In genomic region chr3:142031575-142031974, GRCh38 we compare ENCODE assay signal across 19 cellular contexts.
DNase-seq lines count a peak whose midpoint lies in the region; ATAC-seq and TF ChIP-seq lines count a peak whose summit lies in the region.
"Had no signal": no experiment of that assay in that cellular context is flagged by ENCODE, and none has a peak within 500 bp of the region (broad histone marks: within the 10 kb centered on the region; RNA-seq: fewer than 3 reads in every experiment).

No MANE protein-coding gene starts in this region.

- H3K9me3 ChIP-seq in DOHH2 (ENCODE audit: control insufficient read depth, insufficient read depth, low read length) (no peaks in the 10 kb centered on the region), OCI-LY1 (ENCODE audit: low read length) (peaks cover 7% of the 10 kb centered on the region; the same call in 1 of the 2 replicates)
- H3K9me3 ChIP-seq: A549; BE2C; BLaER1 treated with 17β-estradiol and CSF1 and Interleukin-3, amounts not matched to agents 10 nM and 100 nM had no signal

- peak overlapping the region in 2 of 3 experiments; percentile 9 to 31 for H3K4me3 Mint-ChIP-seq in nephron
- H3K4me3 Mint-ChIP-seq: CD14-positive monocyte; CD4-positive, alpha-beta T cell; CD8-positive, alpha-beta memory T cell; GM23338; H9 had no signal

- H3K9me2 ChIP-seq in DOHH2 (replicated peaks; ENCODE audit: control insufficient read depth, low read length) (no peaks in the 10 kb centered on the region), OCI-LY1 (ENCODE audit: low read depth, low read length) (no peaks in the 10 kb centered on the region)

- H3K36me3 ChIP-seq in DOHH2 (ENCODE audit: control insufficient read depth, low read length) (peaks cover 4% of the 10 kb centered on the region), OCI-LY1 (ENCODE audit: insufficient read depth, low read length) (peaks cover 17% of the 10 kb centered on the region)
- H3K36me3 ChIP-seq: BE2C; BLaER1 treated with 17β-estradiol and CSF1 and Interleukin-3, amounts not matched to agents 10 nM and 100 nM had no signal

- no peaks in the 10 kb centered on the region for H3K27me3 ChIP-seq in DOHH2 (ENCODE audit: control insufficient read depth, low read length)
- no peaks in the 10 kb centered on the region for H3K27me3 ChIP-seq in OCI-LY1 (ENCODE audit: insufficient read depth, low read length)
- H3K27me3 ChIP-seq: BE2C; BLaER1 treated with 17β-estradiol and CSF1 and Interleukin-3, amounts not matched to agents 10 nM and 100 nM had no signal

- H4K20me1 ChIP-seq in DOHH2 (ENCODE audit: control insufficient read depth, insufficient read depth, low read depth, low read length) = no peaks in the 10 kb centered on the region
- H4K20me1 ChIP-seq in OCI-LY1 (ENCODE audit: insufficient read depth, low read length) = no peaks in the 10 kb centered on the region
- H4K20me1 ChIP-seq: BLaER1 treated with 17β-estradiol and CSF1 and Interleukin-3, amounts not matched to agents 10 nM and 100 nM had no signal

- no peak for ATAC-seq in HG03565 (IDR thresholded peaks at IDR 0.05; ENCODE audit: unreplicated experiment)
- ATAC-seq: A549, GM23338, HCT116 had no signal

- H3K4me1 ChIP-seq in DOHH2 (ENCODE audit: control insufficient read depth, low read length) = peaks cover 38% of the 10 kb centered on the region
- peaks cover 23% of the 10 kb centered on the region for H3K4me1 ChIP-seq in OCI-LY1 (ENCODE audit: insufficient read depth, low read length, severe bottlenecking)

- peaks cover 9% of the 10 kb centered on the region for H3K36me3 Mint-ChIP-seq in nephron (ENCODE audit: low read depth)
- H3K36me3 Mint-ChIP-seq: CD14-positive monocyte had no signal

- peaks cover 21% of the 10 kb centered on the region for H3F3A ChIP-seq in DOHH2 (ENCODE audit: control insufficient read depth, insufficient read depth)
- H3F3A ChIP-seq in OCI-LY1 (ENCODE audit: insufficient read depth, low read length) = peaks cover 12% of the 10 kb centered on the region; the same call in 1 of the 2 replicates

- H3K27ac ChIP-seq in DOHH2 (ENCODE audit: low read depth, low read length) (peak overlapping the region; percentile 13; the same call in 1 of the 2 replicates), OCI-LY1 (ENCODE audit: low read depth, low read length, poor library complexity, severe bottlenecking) (peak overlapping the region; percentile 63)
- H3K27ac ChIP-seq: A549; BLaER1 treated with 17β-estradiol and CSF1 and Interleukin-3, amounts not matched to agents 10 nM and 100 nM had no signal

- peak overlapping the region; percentile 14; the same call in 1 of the 2 replicates for H3K4me2 ChIP-seq in DOHH2 (ENCODE audit: low read length)
- H3K4me2 ChIP-seq in OCI-LY1 (ENCODE audit: low read length) = no peak overlapping the region
- H3K4me2 ChIP-seq: A549, GM23338 had no signal

- H3K79me2 ChIP-seq in DOHH2 (ENCODE audit: control insufficient read depth, low read length) = peaks cover 23% of the 10 kb centered on the region
- peaks cover 24% of the 10 kb centered on the region for H3K79me2 ChIP-seq in OCI-LY1 (ENCODE audit: insufficient read depth, low read length)

- H2AFZ ChIP-seq in OCI-LY1 (ENCODE audit: low read length) = no peak overlapping the region
- H2AFZ ChIP-seq: GM23338 had no signal

- H3K9ac ChIP-seq in OCI-LY1 (ENCODE audit: low read length) = no peak overlapping the region
- H3K9ac ChIP-seq: BLaER1 treated with 17β-estradiol and CSF1 and Interleukin-3, amounts not matched to agents 10 nM and 100 nM had no signal

- H3K4me3 ChIP-seq in DOHH2 (ENCODE audit: low read length) (no peak overlapping the region), OCI-LY1 (ENCODE audit: low read depth, low read length, poor library complexity, severe bottlenecking) (no peak overlapping the region)
- H3K4me3 ChIP-seq: A549; BLaER1 treated with 17β-estradiol and CSF1 and Interleukin-3, amounts not matched to agents 10 nM and 100 nM; GM23338 had no signal

- no peak for TF ChIP-seq CTCF in DOHH2 (IDR thresholded peaks at IDR 0.05; ENCODE audit: low read depth, low read length, poor library complexity, severe bottlenecking)
- no peak for TF ChIP-seq CTCF in OCI-LY1 (IDR thresholded peaks at IDR 0.05; ENCODE audit: low read length)
- TF ChIP-seq CTCF in nephron (IDR thresholded peaks at IDR 0.05; ENCODE audit: unreplicated experiment in 3 of 3) = no peak

- DNase-seq in NCI-H345 treated with DMSO at 0.1 percent for 48 hours (lab: John Stamatoyannopoulos, UW; ENCODE audit: unreplicated experiment) (no peak), NCI-H2081 (lab: John Stamatoyannopoulos, UW) (no peak)
- DNase-seq: 8988T; ACHN; BE2C; CD4-positive, alpha-beta T cell; CD8-positive, alpha-beta memory T cell; DMS 273 treated with DMSO at 0.1 percent for 48 hours; DMS79; H9 had no signal

- no peak overlapping the region for H3K27ac Mint-ChIP-seq in nephron
- H3K27ac Mint-ChIP-seq: CD4-positive, alpha-beta T cell; GM23338; H9 had no signal

- H3K27me3 Mint-ChIP-seq in nephron (ENCODE audit: low read depth) = no peaks in the 10 kb centered on the region
- H3K27me3 Mint-ChIP-seq: CD4-positive, alpha-beta T cell; CD8-positive, alpha-beta memory T cell had no signal

- peaks cover 12% of the 10 kb centered on the region for H3K4me1 Mint-ChIP-seq in nephron

- no peaks in the 10 kb centered on the region for H3K9me3 Mint-ChIP-seq in nephron
- H3K9me3 Mint-ChIP-seq: CD4-positive, alpha-beta T cell; CD8-positive, alpha-beta memory T cell; GM23338; H9 had no signal
